In the genomic region with DNA sequence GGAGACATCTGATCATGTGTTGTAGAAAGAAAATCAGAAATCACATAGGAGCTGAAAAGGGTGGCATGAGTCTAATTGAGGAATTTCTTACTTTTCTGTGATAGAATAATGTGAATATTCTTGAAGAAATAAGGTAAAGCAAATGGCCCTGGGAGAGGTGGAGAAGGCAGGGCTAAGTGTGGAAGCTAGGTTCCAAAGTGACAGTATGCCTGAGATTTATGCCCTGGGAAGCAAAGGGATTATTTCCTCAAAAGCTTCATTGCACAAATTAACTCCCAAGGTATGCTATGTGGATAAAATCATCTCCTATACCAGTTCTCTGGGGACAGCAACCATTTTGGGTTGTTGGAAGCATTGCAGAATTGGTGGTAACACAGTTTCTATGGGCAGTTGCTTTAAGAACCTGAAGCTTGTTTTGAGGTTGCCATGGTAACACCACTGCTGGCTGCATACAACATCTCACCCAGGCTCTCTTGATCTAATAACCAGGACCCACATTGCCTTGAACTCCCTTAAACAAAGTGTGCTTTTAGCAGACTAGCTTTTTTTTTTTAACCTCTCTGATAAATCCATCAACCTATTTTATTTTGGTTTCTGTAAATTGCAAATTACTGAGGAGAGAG, we compare ENCODE assay signal across 11 cellular contexts. TPM values are rescaled to one million over a fixed set of nuclear protein-coding genes. Genes with fewer than 3 reads are reported as not detected.
DNase-seq lines count a peak whose midpoint lies in the region; ATAC-seq and TF ChIP-seq lines count a peak whose summit lies in the region.
"Had no signal": no experiment of that assay in that cellular context is flagged by ENCODE, and none has a peak within 500 bp of the region (broad histone marks: within the 10 kb centered on the region; RNA-seq: fewer than 3 reads in every experiment).

No MANE protein-coding gene starts in this region.

- H3K4me1 Mint-ChIP-seq in activated T-helper 2 cell treated with anti-CD3 and anti-CD28 coated beads, Interferon-gamma antibody, Interleukin-2, Interleukin-4, amounts not matched to agents 10 μg/mL and 5 μg/mL and 100 μg/mL, durations not matched to agents 14 hours and 24 hours and 36 hours (ENCODE audit: low read depth): peaks cover 26% of the 10 kb centered on the region

- peaks cover 0 to 32% (median 7%) of the 10 kb centered on the region in 4 donors for H3K4me1 ChIP-seq in sigmoid colon
- H3K4me1 ChIP-seq: tibial nerve had no signal

- H3K27me3 ChIP-seq in sigmoid colon: peaks cover 0 to 3% (median 0%) of the 10 kb centered on the region in 3 donors
- H3K27me3 ChIP-seq: tibial nerve had no signal

- TF ChIP-seq EP300 in sigmoid colon (IDR thresholded peaks at IDR 0.05): no peak

- peak overlapping the region; percentile 38 for H3K27ac Mint-ChIP-seq in activated T-helper 2 cell treated with anti-CD3 and anti-CD28 coated beads, Interferon-gamma antibody, Interleukin-2, Interleukin-4, amounts not matched to agents 10 μg/mL and 5 μg/mL and 100 μg/mL, durations not matched to agents 14 hours and 24 hours and 36 hours
- H3K27ac Mint-ChIP-seq: activated CD8-positive, alpha-beta T cell treated with anti-CD3 and anti-CD28 coated beads, Interleukin-2, amount 10 ng/mL, durations not matched to agents 7 days and 5 days had no signal

- no peak overlapping the region for H3K4me3 ChIP-seq in sigmoid colon
- H3K4me3 ChIP-seq: tibial nerve had no signal

- ATAC-seq in activated CD4-positive, CD25-positive, alpha-beta regulatory T cell treated with anti-CD3 and anti-CD28 coated beads, Interleukin-2, amount 50 U/mL, for 24 hours: no peak
- ATAC-seq in esophagus mucosa: no peak
- ATAC-seq: activated CD8-positive, alpha-beta T cell treated with anti-CD3 and anti-CD28 coated beads, Interleukin-2, amount 10 ng/mL, durations not matched to agents 7 days and 5 days had no signal

- no peak overlapping the region for H3K4me3 Mint-ChIP-seq in activated T-helper 2 cell treated with anti-CD3 and anti-CD28 coated beads, Interferon-gamma antibody, Interleukin-2, Interleukin-4, amounts not matched to agents 10 μg/mL and 5 μg/mL and 100 μg/mL, durations not matched to agents 14 hours and 24 hours and 36 hours (ENCODE audit: low read depth)
- H3K4me3 Mint-ChIP-seq: activated CD8-positive, alpha-beta T cell treated with anti-CD3 and anti-CD28 coated beads, Interleukin-2, amount 10 ng/mL, durations not matched to agents 7 days and 5 days had no signal

- no peaks in the 10 kb centered on the region for H3K9me3 ChIP-seq in sigmoid colon
- H3K9me3 ChIP-seq: tibial nerve had no signal

- no peaks in the 10 kb centered on the region for H3K27me3 Mint-ChIP-seq in activated T-helper 2 cell treated with anti-CD3 and anti-CD28 coated beads, Interferon-gamma antibody, Interleukin-2, Interleukin-4, amounts not matched to agents 10 μg/mL and 5 μg/mL and 100 μg/mL, durations not matched to agents 14 hours and 24 hours and 36 hours (ENCODE audit: low read depth)

- peaks cover 15% of the 10 kb centered on the region for H3K36me3 Mint-ChIP-seq in activated T-helper 2 cell treated with anti-CD3 and anti-CD28 coated beads, Interferon-gamma antibody, Interleukin-2, Interleukin-4, amounts not matched to agents 10 μg/mL and 5 μg/mL and 100 μg/mL, durations not matched to agents 14 hours and 24 hours and 36 hours (ENCODE audit: low read depth)

- peak overlapping the region in 3 of 4 donors; percentile 6 to 37 (median 20) for H3K27ac ChIP-seq in sigmoid colon
- H3K27ac ChIP-seq: tibial nerve had no signal

- no peaks in the 10 kb centered on the region for H3K36me3 ChIP-seq in sigmoid colon
- H3K36me3 ChIP-seq: tibial nerve had no signal

- no peaks in the 10 kb centered on the region for H3K9me3 Mint-ChIP-seq in activated T-helper 2 cell treated with anti-CD3 and anti-CD28 coated beads, Interferon-gamma antibody, Interleukin-2, Interleukin-4, amounts not matched to agents 10 μg/mL and 5 μg/mL and 100 μg/mL, durations not matched to agents 14 hours and 24 hours and 36 hours

- no peak for TF ChIP-seq CTCF in sigmoid colon (IDR thresholded peaks at IDR 0.05)

- intact Hi-C loops in activated T-helper 2 cell treated with anti-CD3 and anti-CD28 coated beads, Interferon-gamma antibody, Interleukin-2, Interleukin-4, amounts not matched to agents 10 μg/mL and 5 μg/mL and 100 μg/mL, durations not matched to agents 14 hours and 24 hours and 36 hours (cut with micrococcal nuclease): no loop called here
- intact Hi-C loops in sigmoid colon (cut with DNase I): no loop called here

- TF ChIP-seq POLR2A in sigmoid colon (IDR thresholded peaks at IDR 0.05): no peak

- DNase-seq in NCI-H82 (lab: John Stamatoyannopoulos, UW) (peak; percentile 33), NCI-H82 treated with DMSO at 0.1 percent for 48 hours (lab: John Stamatoyannopoulos, UW; ENCODE audit: unreplicated experiment) (no peak), iPS-NIHi7 (ENCODE audit: extremely low spot score) (peak; percentile 43), sigmoid colon (no peak), dedifferentiated amniotic fluid mesenchymal stem cell (ENCODE audit: extremely low spot score) (no peak)
- DNase-seq in activated T-helper 2 cell treated with anti-CD3 and anti-CD28 coated beads, Interferon-gamma antibody, Interleukin-2, Interleukin-4, amounts not matched to agents 10 μg/mL and 5 μg/mL and 100 μg/mL, durations not matched to agents 14 hours and 24 hours and 36 hours (ENCODE audit: low spot score): peak; percentile 13
- DNase-seq: activated CD8-positive, alpha-beta T cell treated with anti-CD3 and anti-CD28 coated beads, Interleukin-2, amount 10 ng/mL, durations not matched to agents 7 days and 5 days; kidney had no signal

RNA-seq across cellular contexts. Expression of gene MAOA, which starts 21.0 kb away (rescaled TPM):
- total RNA-seq in activated T-helper 2 cell treated with anti-CD3 and anti-CD28 coated beads, Interferon-gamma antibody, Interleukin-2, Interleukin-4, amounts not matched to agents 10 μg/mL and 5 μg/mL and 100 μg/mL, durations not matched to agents 14 hours and 24 hours and 36 hours: 202 and 207 TPM in 2 replicates
- total RNA-seq in sigmoid colon (100 to 1,000 TPM; 116 to 208 (median 181) TPM), esophagus mucosa (88.9 TPM)
- 100 to 1,000 TPM; 133 to 230 (median 180) TPM for polyA plus RNA-seq in sigmoid colon
- total RNA-seq: activated CD8-positive, alpha-beta T cell treated with anti-CD3 and anti-CD28 coated beads, Interleukin-2, amount 10 ng/mL, durations not matched to agents 7 days and 5 days had no signal

Comparison
In these comparisons a context has a peak if more than half of its experiments do, and no peak if none do; other contexts are left out.
1. DNase-seq: peak in NCI-H82 (single experiment), activated T-helper 2 cell treated with anti-CD3 and anti-CD28 coated beads, Interferon-gamma antibody, Interleukin-2, Interleukin-4, amounts not matched to agents 10 μg/mL and 5 μg/mL and 100 μg/mL, durations not matched to agents 14 hours and 24 hours and 36 hours (single experiment) and iPS-NIHi7 (single experiment); none in NCI-H82 treated with DMSO at 0.1 percent for 48 hours (single experiment), sigmoid colon (single experiment) and dedifferentiated amniotic fluid mesenchymal stem cell (single experiment).